Comparison of ENCODE assay signal across 18 cellular contexts in genomic region chr9:122406264-122406890, GRCh38. TPM values are rescaled to one million over a fixed set of nuclear protein-coding genes. Genes with fewer than 3 reads are reported as not detected.
DNase-seq lines count a peak whose midpoint lies in the region; ATAC-seq, FAIRE-seq and TF ChIP-seq lines count a peak whose summit lies in the region.
"Had no signal": no experiment of that assay in that cellular context is flagged by ENCODE, and none has a peak within 500 bp of the region (broad histone marks: within the 10 kb centered on the region; RNA-seq: fewer than 3 reads in every experiment).

No MANE protein-coding gene starts in this region.

- H3K9me3 ChIP-seq in SK-N-SH, result no peaks in the 10 kb centered on the region
- no peaks in the 10 kb centered on the region for H3K9me3 ChIP-seq in keratinocyte (ENCODE audit: control insufficient read depth, low read depth, low read length)
- H3K9me3 ChIP-seq: gastrocnemius medialis, pancreas had no signal

- no peaks in the 10 kb centered on the region for H3K36me3 ChIP-seq in SK-N-SH (replicated peaks in 1 of 2; ENCODE audit: control insufficient read depth in 1 of 2, insufficient read depth in 2 of 2, low read length in 1 of 2)
- no peaks in the 10 kb centered on the region for H3K36me3 ChIP-seq in keratinocyte (ENCODE audit: control insufficient read depth in 2 of 2, extremely low read depth in 1 of 2, insufficient read depth in 2 of 2, low read length in 2 of 2)
- H3K36me3 ChIP-seq: gastrocnemius medialis, pancreas, spleen had no signal

- H3K27me3 ChIP-seq in SK-N-SH (ENCODE audit: insufficient read depth) (no peaks in the 10 kb centered on the region), keratinocyte (ENCODE audit: control insufficient read depth, extremely low read depth, insufficient read depth, low read length) (no peaks in the 10 kb centered on the region)
- H3K27me3 ChIP-seq: pancreas had no signal

- peak overlapping the region; percentile 33; the same call in 1 of the 2 replicates for H3K4me2 ChIP-seq in SK-N-SH
- peak overlapping the region; percentile 27 for H3K4me2 ChIP-seq in keratinocyte (ENCODE audit: control insufficient read depth, extremely low read depth, insufficient read depth, low read depth, low read length)

- CTCF ChIA-PET in SK-N-SH (lab: Yijun Ruan, JAX), result no interaction called here

- no peaks in the 10 kb centered on the region for H3K9me2 ChIP-seq in SK-N-SH

- peak; percentile 13 for ATAC-seq in stimulated activated effector memory CD8-positive, alpha-beta T cell treated with anti-CD3 and anti-CD28 coated beads, Interleukin-12 subunit alpha, Interleukin-12 subunit beta, amount 100 ng/mL, for 72 hours
- no peak for ATAC-seq in GM21447 (IDR thresholded peaks at IDR 0.05; ENCODE audit: unreplicated experiment)
- ATAC-seq: gastrocnemius medialis, pancreas had no signal

- no peak for TF ChIP-seq RAD21 in SK-N-SH (IDR thresholded peaks at IDR 0.05; ENCODE audit: low read length)

- WGBS in SK-N-SH (ENCODE audit: low lambda C conversion rate), result 13% methylated on average over 10 of the region's 46 CpGs

- DNase-seq in T-helper 1 cell (no peak), SK-N-SH (peak; percentile 54), keratinocyte (ENCODE audit: low read depth, low spot score) (no peak), H54 (ENCODE audit: insufficient read length, low spot score) (no peak), HK-2 (ENCODE audit: unreplicated experiment) (no peak)
- no peak for DNase-seq in stimulated activated effector memory CD8-positive, alpha-beta T cell treated with anti-CD3 and anti-CD28 coated beads, Interleukin-12 subunit alpha, Interleukin-12 subunit beta, amount 100 ng/mL, for 72 hours (ENCODE audit: low spot score in 2 of 2)
- DNase-seq: activated CD4-positive, alpha-beta T cell treated with anti-CD3 and anti-CD28 coated beads for 1 hour; central memory CD4-positive, alpha-beta T cell; EL; gastrocnemius medialis; MM.1S; NCI-H2029 treated with DMSO at 0.1 percent for 48 hours; NCI-H748 treated with DMSO at 0.1 percent for 48 hours; pancreas; spleen had no signal

- H4K20me1 ChIP-seq in SK-N-SH (ENCODE audit: insufficient read depth) (no peaks in the 10 kb centered on the region), keratinocyte (ENCODE audit: control insufficient read depth, extremely low read depth, insufficient read depth, low read length) (no peaks in the 10 kb centered on the region)

- H3K4me3 Mint-ChIP-seq in T-helper 1 cell treated with Interleukin-12 subunit alpha and Interleukin-12 subunit beta and Interleukin-4 antibody, amounts not matched to agents 30 μg/mL and 1 μg/mL, for 36 hours, result peak overlapping the region; percentile 62
- no peak overlapping the region for H3K4me3 Mint-ChIP-seq in stimulated activated effector memory CD8-positive, alpha-beta T cell treated with anti-CD3 and anti-CD28 coated beads, Interleukin-12 subunit alpha, Interleukin-12 subunit beta, amount 100 ng/mL, for 72 hours

- no peak for TF ChIP-seq POLR2A in H54 (IDR thresholded peaks at IDR 0.05; ENCODE audit: low read depth, low read length)

- FAIRE-seq in keratinocyte (lab: Jason Lieb, UNC) (no peak), H54 (lab: Jason Lieb, UNC) (no peak)
- FAIRE-seq: GM12891, pancreas had no signal

- dilution Hi-C loops in keratinocyte (cut with MboI; ENCODE audit: extremely low pct_ligation_motif_present, low sequenced_read_pairs), result no loop called here

- no peaks in the 10 kb centered on the region for H3K79me2 ChIP-seq in SK-N-SH (ENCODE audit: insufficient read depth)
- no peaks in the 10 kb centered on the region for H3K79me2 ChIP-seq in keratinocyte (ENCODE audit: control insufficient read depth, insufficient read depth, low read length)

- H3F3A ChIP-seq in SK-N-SH (replicated peaks; ENCODE audit: insufficient read depth), result peaks cover 21% of the 10 kb centered on the region

- H3K36me3 Mint-ChIP-seq in T-helper 1 cell treated with Interleukin-12 subunit alpha and Interleukin-12 subunit beta and Interleukin-4 antibody, amounts not matched to agents 30 μg/mL and 1 μg/mL, for 36 hours (ENCODE audit: low read depth), result peaks cover 2% of the 10 kb centered on the region
- peaks cover 13% of the 10 kb centered on the region for H3K36me3 Mint-ChIP-seq in stimulated activated effector memory CD8-positive, alpha-beta T cell treated with anti-CD3 and anti-CD28 coated beads, Interleukin-12 subunit alpha, Interleukin-12 subunit beta, amount 100 ng/mL, for 72 hours

- H3K9ac ChIP-seq in SK-N-SH, result no peak overlapping the region
- H3K9ac ChIP-seq in keratinocyte (ENCODE audit: control insufficient read depth, extremely low read depth, insufficient read depth, low read length), result no peak overlapping the region

- H3K4me1 ChIP-seq in SK-N-SH (ENCODE audit: control insufficient read depth in 1 of 2, insufficient read depth in 2 of 2, low read depth in 1 of 2, low read length in 1 of 2) (peaks cover 0 to 12% of the 10 kb centered on the region in 2 experiments; a peak in 3 of 4 replicates), keratinocyte (ENCODE audit: control insufficient read depth, extremely low read depth, insufficient read depth, low read length) (peaks cover 10% of the 10 kb centered on the region)
- H3K4me1 ChIP-seq: gastrocnemius medialis, pancreas, spleen had no signal

- TF ChIP-seq CTCF in SK-N-SH (IDR thresholded peaks at IDR 0.05) (no peak), keratinocyte (optimal IDR thresholded peaks at IDR 0.05 in 1 of 3, IDR thresholded peaks at IDR 0.05 in 1 of 3, conservative IDR thresholded peaks at IDR 0.05 in 1 of 3; ENCODE audit: extremely low read depth in 1 of 3, insufficient read depth in 2 of 3, low read length in 3 of 3) (no peak)

- peaks cover 12% of the 10 kb centered on the region for H3K4me1 Mint-ChIP-seq in T-helper 1 cell treated with Interleukin-12 subunit alpha and Interleukin-12 subunit beta and Interleukin-4 antibody, amounts not matched to agents 30 μg/mL and 1 μg/mL, for 36 hours (ENCODE audit: low read depth)
- peaks cover 13% of the 10 kb centered on the region for H3K4me1 Mint-ChIP-seq in stimulated activated effector memory CD8-positive, alpha-beta T cell treated with anti-CD3 and anti-CD28 coated beads, Interleukin-12 subunit alpha, Interleukin-12 subunit beta, amount 100 ng/mL, for 72 hours

- no peak overlapping the region for H3K27ac ChIP-seq in SK-N-SH (ENCODE audit: low read depth in 2 of 2, low read length in 1 of 2)
- H3K27ac ChIP-seq in keratinocyte (ENCODE audit: control insufficient read depth, insufficient read depth, low read length), result no peak overlapping the region
- H3K27ac ChIP-seq: gastrocnemius medialis, pancreas had no signal

- H3K4me3 ChIP-seq in SK-N-SH (ENCODE audit: low read depth in 2 of 2, low read length in 1 of 2) (peak overlapping the region; percentile 23 to 42; a peak in 2 of 4 replicates), keratinocyte (ENCODE audit: control insufficient read depth in 2 of 3, extremely low read depth in 1 of 3, insufficient read depth in 2 of 3, low read depth in 1 of 3, low read length in 3 of 3) (peak overlapping the region in 1 of 3 experiments; percentile 24)
- H3K4me3 ChIP-seq: pancreas had no signal

- no peak for TF ChIP-seq EP300 in SK-N-SH (IDR thresholded peaks at IDR 0.05; ENCODE audit: borderline replicate concordance in 1 of 2, low read depth in 1 of 2, low read length in 1 of 2)

- H3K27ac Mint-ChIP-seq in T-helper 1 cell treated with Interleukin-12 subunit alpha and Interleukin-12 subunit beta and Interleukin-4 antibody, amounts not matched to agents 30 μg/mL and 1 μg/mL, for 36 hours, result no peak overlapping the region
- H3K27ac Mint-ChIP-seq in stimulated activated effector memory CD8-positive, alpha-beta T cell treated with anti-CD3 and anti-CD28 coated beads, Interleukin-12 subunit alpha, Interleukin-12 subunit beta, amount 100 ng/mL, for 72 hours, result no peak overlapping the region

- H2AFZ ChIP-seq in SK-N-SH (ENCODE audit: low read depth), result peak overlapping the region; percentile 76; the same call in 1 of the 2 replicates
- H2AFZ ChIP-seq in keratinocyte (ENCODE audit: control insufficient read depth, low read length), result peak overlapping the region; percentile 15

- H3K27me3 Mint-ChIP-seq in T-helper 1 cell treated with Interleukin-12 subunit alpha and Interleukin-12 subunit beta and Interleukin-4 antibody, amounts not matched to agents 30 μg/mL and 1 μg/mL, for 36 hours (ENCODE audit: low read depth), result no peaks in the 10 kb centered on the region

- POLR2A ChIA-PET in SK-N-SH (lab: Yijun Ruan, JAX), result no interaction called here

- H3K9me1 ChIP-seq in keratinocyte (ENCODE audit: control insufficient read depth, extremely low read depth, insufficient read depth, low read length), result no peaks in the 10 kb centered on the region

- H3K9me3 Mint-ChIP-seq in T-helper 1 cell treated with Interleukin-12 subunit alpha and Interleukin-12 subunit beta and Interleukin-4 antibody, amounts not matched to agents 30 μg/mL and 1 μg/mL, for 36 hours, result peaks cover 5% of the 10 kb centered on the region
- no peaks in the 10 kb centered on the region for H3K9me3 Mint-ChIP-seq in stimulated activated effector memory CD8-positive, alpha-beta T cell treated with anti-CD3 and anti-CD28 coated beads, Interleukin-12 subunit alpha, Interleukin-12 subunit beta, amount 100 ng/mL, for 72 hours

TF ChIP-seq in SK-N-SH, 30 proteins besides CTCF, POLR2A, EP300 and RAD21:
- TF ChIP-seq MAX (IDR thresholded peaks at IDR 0.05; ENCODE audit: low read depth), result no peak

RNA-seq across cellular contexts. Expression of gene PTGS1, which starts 35.6 kb away (rescaled TPM):
- 4.0 and 5.4 TPM in 2 replicates for polyA plus RNA-seq in SK-N-SH (2012; rRNA removed)
- polyA plus RNA-seq in SK-N-SH (2012; cell fraction: cytosol; rRNA removed), result 3.2 and 4.4 TPM in 2 replicates
- 4.9 and 5.0 TPM in 2 replicates for polyA plus RNA-seq in SK-N-SH (2012; cell fraction: nucleus; rRNA removed)
- polyA plus RNA-seq in keratinocyte, result 2.4 to 4.5 TPM (median 4.0 TPM) in 3 replicates
- 0.05 TPM for polyA plus RNA-seq in keratinocyte (2011; ENCODE audit: low read depth)
- 1.8 and 2.0 TPM in 2 replicates for polyA plus RNA-seq in keratinocyte (2011; cell fraction: cytosol; rRNA removed)
- polyA plus RNA-seq in keratinocyte (2011; cell fraction: nucleus; rRNA removed), result 3.6 and 4.6 TPM in 2 replicates
- polyA plus RNA-seq in keratinocyte (2012; ENCODE audit: low replicate concordance), result 0.49 and 3.2 TPM in 2 replicates
- polyA minus RNA-seq in keratinocyte, result 3.7 to 6.1 TPM (median 5.8 TPM) in 3 replicates
- 3.8 TPM for polyA minus RNA-seq in keratinocyte (2011; cell fraction: cytosol; rRNA and poly(A)+ RNA removed)
- polyA minus RNA-seq in keratinocyte (2011; cell fraction: nucleus; rRNA and poly(A)+ RNA removed), result 1.2 and 2.6 TPM in 2 replicates
